ENCODE assay signal across 16 cellular contexts in the genomic region with DNA sequence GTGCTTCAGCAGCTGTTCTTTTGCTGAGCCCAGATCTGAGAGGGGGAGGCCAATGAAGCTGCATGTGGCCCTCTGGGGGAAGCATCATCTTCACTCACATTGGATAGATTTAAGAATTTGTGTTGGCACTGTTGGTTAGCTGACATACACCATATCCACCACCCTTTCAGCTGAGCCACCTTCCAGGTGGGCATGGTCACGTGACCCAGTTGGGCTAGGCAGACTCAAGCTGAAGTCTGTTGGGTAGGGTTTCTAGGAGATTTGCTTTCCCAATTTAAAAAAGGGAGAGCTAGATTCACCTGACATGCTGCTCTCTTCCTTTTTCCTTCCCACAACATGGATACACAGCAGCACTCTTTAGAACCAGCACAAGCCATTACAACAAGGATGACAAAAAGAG.
"Had no signal": no experiment of that assay in that cellular context is flagged by ENCODE, and none has a peak within 500 bp of the region (broad histone marks: within the 10 kb centered on the region; RNA-seq: fewer than 3 reads in every experiment).

No MANE protein-coding gene starts in this region.

- H3K9me3 ChIP-seq: esophagus muscularis mucosa, gastrocnemius medialis, heart right ventricle, psoas muscle had no signal

- H3K4me3 Mint-ChIP-seq: dendritic cell treated with granulocyte-macrophage colony-stimulating factor and Interleukin-4, amounts not matched to agents 40 ng/mL and 50 ng/mL, for 4 days; effector memory CD8-positive, alpha-beta T cell; naive thymus-derived CD4-positive, alpha-beta T cell; nephron progenitor cell had no signal

- FAIRE-seq: islet of Langerhans, small intestine had no signal

- H3K4me1 ChIP-seq: gastrocnemius medialis, psoas muscle had no signal

- H3K27me3 Mint-ChIP-seq: dendritic cell treated with granulocyte-macrophage colony-stimulating factor and Interleukin-4, amounts not matched to agents 40 ng/mL and 50 ng/mL, for 4 days; effector memory CD8-positive, alpha-beta T cell; naive thymus-derived CD4-positive, alpha-beta T cell had no signal

- H3K36me3 ChIP-seq: esophagus muscularis mucosa, gastrocnemius medialis, heart right ventricle had no signal

- H3K27ac ChIP-seq: epithelial cell of prostate, esophagus muscularis mucosa, gastrocnemius medialis, heart right ventricle, psoas muscle had no signal

- H3K27me3 ChIP-seq: esophagus muscularis mucosa, gastrocnemius medialis, heart right ventricle had no signal

- H3K27ac Mint-ChIP-seq: dendritic cell treated with granulocyte-macrophage colony-stimulating factor and Interleukin-4, amounts not matched to agents 40 ng/mL and 50 ng/mL, for 4 days; effector memory CD8-positive, alpha-beta T cell; nephron progenitor cell had no signal

- ATAC-seq: effector memory CD8-positive, alpha-beta T cell; gastrocnemius medialis; psoas muscle had no signal

- H3K4me3 ChIP-seq: esophagus muscularis mucosa, gastrocnemius medialis, heart right ventricle, psoas muscle had no signal

- H3K9me3 Mint-ChIP-seq: dendritic cell treated with granulocyte-macrophage colony-stimulating factor and Interleukin-4, amounts not matched to agents 40 ng/mL and 50 ng/mL, for 4 days; effector memory CD8-positive, alpha-beta T cell; naive thymus-derived CD4-positive, alpha-beta T cell; nephron progenitor cell had no signal

- DNase-seq: effector memory CD8-positive, alpha-beta T cell; gastrocnemius medialis; heart right ventricle; hypothalamus; kidney glomerular epithelial cell; naive thymus-derived CD4-positive, alpha-beta T cell; nephron progenitor cell; psoas muscle; retina; stimulated activated CD4-positive, alpha-beta T cell treated with anti-CD3 and anti-CD28 coated beads, Interleukin-2, amount 100 ng/mL, for 48 hours; stimulated activated naive CD4-positive, alpha-beta T cell treated with Interleukin-2 at 50 U/mL for 16 hours had no signal
